10 cellular contexts compared by ENCODE assay signal in genomic region chr10:27654284-27654683, GRCh38.
"Had no signal": no experiment of that assay in that cellular context is flagged by ENCODE, and none has a peak within 500 bp of the region (broad histone marks: within the 10 kb centered on the region; RNA-seq: fewer than 3 reads in every experiment).

No MANE protein-coding gene starts in this region.

- H3K4me1 ChIP-seq: HAP-1 had no signal

- H3K4me3 ChIP-seq: GM23248, HAP-1, K562 had no signal

- H3K27ac Mint-ChIP-seq: HFFc6 had no signal

- H3K4me1 Mint-ChIP-seq: IgD-negative memory B cell had no signal

- ATAC-seq: HCT116, K562 had no signal

- H3K9me3 Mint-ChIP-seq: IgD-negative memory B cell had no signal

- H3K4me3 Mint-ChIP-seq: HFFc6, IgD-negative memory B cell had no signal

- H3K36me3 ChIP-seq: HAP-1 had no signal

- DNase-seq: GM23248, GOT3, H7, HFFc6, KG1 had no signal

- H3K27ac ChIP-seq: GM23248, HL-60 had no signal

- H3K9ac ChIP-seq: GM23248 had no signal

- H3K9me3 ChIP-seq: HAP-1 had no signal

- H2AFZ ChIP-seq: GM23248 had no signal
